In the genomic region with DNA sequence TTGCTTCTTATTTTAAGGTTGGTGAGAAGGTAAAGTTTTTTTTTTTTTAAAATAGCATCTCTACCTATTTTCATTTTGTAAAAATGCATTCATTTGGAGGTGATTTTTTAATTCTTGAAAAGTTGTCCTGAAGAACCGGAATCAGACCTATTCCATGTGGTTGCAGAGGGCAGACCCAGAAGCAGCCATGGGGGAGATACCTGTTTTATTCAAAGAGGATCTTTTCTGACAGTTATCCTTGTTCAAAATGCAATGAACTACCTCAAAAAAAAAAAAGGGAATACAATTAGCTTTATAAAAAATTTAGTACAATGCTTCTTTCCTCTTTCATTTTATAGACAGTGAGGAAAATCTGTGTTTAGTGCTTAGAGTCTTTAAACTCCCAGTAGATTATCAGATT, we compare ENCODE assay signal across 8 cellular contexts. TPM values are rescaled to one million over a fixed set of nuclear protein-coding genes. Genes with fewer than 3 reads are reported as not detected.
DNase-seq lines count a peak whose midpoint lies in the region; ATAC-seq and TF ChIP-seq lines count a peak whose summit lies in the region.

No MANE protein-coding gene starts in this region.

- H4K20me1 ChIP-seq in SK-N-SH (ENCODE audit: insufficient read depth): no peaks in the 10 kb centered on the region
- H4K20me1 ChIP-seq in mammary epithelial cell (ENCODE audit: insufficient read depth, low read length): no peaks in the 10 kb centered on the region

- H3K4me2 ChIP-seq in SK-N-SH (peak overlapping the region; percentile 85), mammary epithelial cell (ENCODE audit: insufficient read depth, low read depth, low read length) (peak overlapping the region; percentile 96)

- no peaks in the 10 kb centered on the region for H3K9me2 ChIP-seq in SK-N-SH

- no peak for TF ChIP-seq EP300 in SK-N-SH (IDR thresholded peaks at IDR 0.05; ENCODE audit: borderline replicate concordance in 1 of 2, low read depth in 1 of 2, low read length in 1 of 2)

- in situ Hi-C loops in mammary epithelial cell (cut with MboI; ENCODE audit: low sequenced_read_pairs in 2 of 2): loop anchor here in 1 of 2 donors (5.0 to 25.0 kb wide), 2 partner anchors 146 to 676 kb away; partner anchors contain the start of gene MAP4K5

- ATAC-seq in SK-N-SH treated with all-trans-retinoic acid at 6 μM for 48 hours (no peak), HG03095 (IDR thresholded peaks at IDR 0.05; ENCODE audit: unreplicated experiment) (no peak)

- no peaks in the 10 kb centered on the region for H3K27me3 ChIP-seq in SK-N-SH (ENCODE audit: insufficient read depth)
- H3K27me3 ChIP-seq in mammary epithelial cell (ENCODE audit: insufficient read depth, low read length): no peaks in the 10 kb centered on the region

- 86% methylated on average over 1 of the region's 1 CpG for WGBS in SK-N-SH (ENCODE audit: low lambda C conversion rate)
- WGBS in mammary epithelial cell (ENCODE audit: low coverage, missing lambda C conversion rate): 0% methylated on average over 1 of the region's 1 CpG
- no CpG with 5 or more reads among the region's 1 CpG for WGBS in mesodermal cell (ENCODE audit: insufficient coverage in 2 of 2), 2 experiments
- 62% methylated on average over 1 of the region's 1 CpG for WGBS in urinary bladder

- H3K36me3 ChIP-seq in SK-N-SH (replicated peaks in 1 of 2; ENCODE audit: control insufficient read depth in 1 of 2, insufficient read depth in 2 of 2, low read length in 1 of 2): no peaks in the 10 kb centered on the region
- no peaks in the 10 kb centered on the region for H3K36me3 ChIP-seq in mammary epithelial cell (ENCODE audit: insufficient read depth, low read length)
- H3K36me3 ChIP-seq in mesodermal cell (ENCODE audit: control insufficient read depth, insufficient read depth, low read length): no peaks in the 10 kb centered on the region
- no peaks in the 10 kb centered on the region for H3K36me3 ChIP-seq in urinary bladder (ENCODE audit: insufficient read depth)

- no TSS peak for BruUV-seq in mammary epithelial cell (replicated peaks; lab: Mats Ljungman, UMichigan)

- H3K79me2 ChIP-seq in SK-N-SH (ENCODE audit: insufficient read depth): peaks cover 14% of the 10 kb centered on the region
- H3K79me2 ChIP-seq in mammary epithelial cell (ENCODE audit: insufficient read depth, low read length): peaks cover 4% of the 10 kb centered on the region

- dilution Hi-C loops in mammary epithelial cell (cut with HindIII; ENCODE audit: low sequenced_read_pairs): loop anchor here (5.0 kb wide), 1 partner anchor 241 kb away; no protein-coding TSS in a partner anchor

- intact Hi-C loops in mammary epithelial cell (cut with micrococcal nuclease): loop anchor here (5.0 kb wide), 3 partner anchors 371 to 671 kb away; partner anchors contain the start of genes MAP4K5 and SOS2

- TF ChIP-seq CTCF in SK-N-SH (IDR thresholded peaks at IDR 0.05): no peak
- no peak for TF ChIP-seq CTCF in mammary epithelial cell (conservative IDR thresholded peaks at IDR 0.05 in 1 of 2, IDR thresholded peaks at IDR 0.05 in 1 of 2; ENCODE audit: extremely low read depth in 1 of 2, insufficient read depth in 1 of 2, low read depth in 1 of 2, low read length in 2 of 2)

- TF ChIP-seq RAD21 in SK-N-SH (IDR thresholded peaks at IDR 0.05; ENCODE audit: low read length): no peak

- DNase-seq in SK-N-SH: no peak
- no peak for DNase-seq in mammary epithelial cell
- DNase-seq in stimulated activated naive CD4-positive, alpha-beta T cell treated with Interleukin-2 at 50 U/mL for 16 hours (lab: John Stamatoyannopoulos, UW): no peak
- DNase-seq in stimulated activated CD4-positive, alpha-beta T cell treated with anti-CD3 and anti-CD28 coated beads, Interleukin-2, amount 100 ng/mL, for 48 hours: no peak

- peak overlapping the region; percentile 61 to 98 for H3K4me3 ChIP-seq in SK-N-SH (ENCODE audit: low read depth in 2 of 2, low read length in 1 of 2)
- H3K4me3 ChIP-seq in mammary epithelial cell (replicated peaks in 1 of 3; ENCODE audit: insufficient read depth in 1 of 3, low read depth in 2 of 3, low read length in 3 of 3): peak overlapping the region; percentile 72 to 87 (median 82)
- peak overlapping the region; percentile 84 for H3K4me3 ChIP-seq in mesodermal cell (ENCODE audit: extremely low read depth, insufficient read depth, low read length, poor library complexity, severe bottlenecking)
- no peak overlapping the region for H3K4me3 ChIP-seq in urinary bladder (ENCODE audit: low read depth, low read length)

- POLR2A ChIA-PET in SK-N-SH (lab: Yijun Ruan, JAX): interaction anchor here (0.7 to 1.1 kb wide), 3 partner anchors 228 to 251 kb away, joined by 3 to 4 read pairs (median 3); no protein-coding TSS in a partner anchor

- H3K9me3 ChIP-seq in SK-N-SH: no peaks in the 10 kb centered on the region
- H3K9me3 ChIP-seq in mammary epithelial cell (replicated peaks; ENCODE audit: insufficient read depth, low read length): no peaks in the 10 kb centered on the region
- no peaks in the 10 kb centered on the region for H3K9me3 ChIP-seq in mesodermal cell (ENCODE audit: control insufficient read depth, low read length)

- peak overlapping the region; percentile 84 to 93; a peak in 3 of 4 replicates for H3K27ac ChIP-seq in SK-N-SH (ENCODE audit: low read depth in 2 of 2, low read length in 1 of 2)
- peak overlapping the region; percentile 94 for H3K27ac ChIP-seq in mammary epithelial cell (ENCODE audit: insufficient read depth, low read depth, low read length)
- H3K27ac ChIP-seq in mesodermal cell (ENCODE audit: low read depth, low read length, severe bottlenecking): peak overlapping the region; percentile 98
- H3K27ac ChIP-seq in urinary bladder (ENCODE audit: low read depth): peak overlapping the region; percentile 32

- H3K9ac ChIP-seq in SK-N-SH (peak overlapping the region; percentile 85; the same call in 1 of the 2 replicates), mammary epithelial cell (ENCODE audit: insufficient read depth, low read length) (peak overlapping the region; percentile 98)

- CTCF ChIA-PET in SK-N-SH (lab: Yijun Ruan, JAX) (interaction anchor here (0.7 to 12.1 kb wide), 28 partner anchors 12 to 372 kb away, joined by 3 to 204 read pairs (median 6); partner anchors contain the start of genes DNAAF2, KLHDC2, NEMF and VCPKMT), mammary epithelial cell (lab: Charles Lee; ENCODE audit: low non-redundant PET) (no interaction called here)

- H2AFZ ChIP-seq in SK-N-SH (ENCODE audit: low read depth) (peak overlapping the region; percentile 95), mammary epithelial cell (ENCODE audit: low read depth, low read length) (peak overlapping the region; percentile 100)

- peaks cover 3 to 5% of the 10 kb centered on the region in 2 experiments; a peak in 2 of 4 replicates for H3K4me1 ChIP-seq in SK-N-SH (ENCODE audit: control insufficient read depth in 1 of 2, insufficient read depth in 2 of 2, low read depth in 1 of 2, low read length in 1 of 2)
- H3K4me1 ChIP-seq in mammary epithelial cell (ENCODE audit: insufficient read depth, low read length): peaks cover 13% of the 10 kb centered on the region
- H3K4me1 ChIP-seq in mesodermal cell (ENCODE audit: control insufficient read depth, insufficient read depth, low read length, poor library complexity, severe bottlenecking): peaks cover 20% of the 10 kb centered on the region
- no peaks in the 10 kb centered on the region for H3K4me1 ChIP-seq in urinary bladder (ENCODE audit: insufficient read depth)

- H3F3A ChIP-seq in SK-N-SH (replicated peaks; ENCODE audit: insufficient read depth): peaks cover 43% of the 10 kb centered on the region

TF ChIP-seq in SK-N-SH, 30 proteins besides CTCF, POLR2A, EP300 and RAD21 (continues in another document):
- TF ChIP-seq JUND (IDR thresholded peaks at IDR 0.05) (no peak), FOXJ3 (CRISPR knock-in tag; IDR thresholded peaks at IDR 0.05) (no peak), POLR2AphosphoS5 (IDR thresholded peaks at IDR 0.05; ENCODE audit: low read depth, low read length) (no peak)
- TF ChIP-seq, protein P1, sequence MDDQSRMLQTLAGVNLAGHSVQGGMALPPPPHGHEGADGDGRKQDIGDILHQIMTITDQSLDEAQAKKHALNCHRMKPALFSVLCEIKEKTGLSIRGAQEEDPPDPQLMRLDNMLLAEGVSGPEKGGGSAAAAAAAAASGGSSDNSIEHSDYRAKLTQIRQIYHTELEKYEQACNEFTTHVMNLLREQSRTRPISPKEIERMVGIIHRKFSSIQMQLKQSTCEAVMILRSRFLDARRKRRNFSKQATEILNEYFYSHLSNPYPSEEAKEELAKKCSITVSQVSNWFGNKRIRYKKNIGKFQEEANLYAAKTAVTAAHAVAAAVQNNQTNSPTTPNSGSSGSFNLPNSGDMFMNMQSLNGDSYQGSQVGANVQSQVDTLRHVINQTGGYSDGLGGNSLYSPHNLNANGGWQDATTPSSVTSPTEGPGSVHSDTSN (IDR thresholded peaks at IDR 0.05): no peak

TF ChIP-seq in SK-N-SH treated with all-trans-retinoic acid at 6 μM for 48 hours, 23 proteins besides CTCF, POLR2A, EP300 and RAD21 (continues in another document):
- no peak for TF ChIP-seq ARNTL (CRISPR knock-in tag; IDR thresholded peaks at IDR 0.05; ENCODE audit: borderline replicate concordance, low read depth)

RNA-seq across cellular contexts. Expression of gene NEMF, which starts 8.4 kb away (rescaled TPM):
- polyA plus RNA-seq in SK-N-SH (2012; rRNA removed) (14.0 and 15.4 TPM in 2 replicates), mammary epithelial cell (18.1 TPM), urinary bladder (32.2 TPM)
- 15.7 and 24.6 TPM in 2 replicates for polyA plus RNA-seq in SK-N-SH (2012; cell fraction: cytosol; rRNA removed)
- 24.4 and 43.8 TPM in 2 replicates for polyA plus RNA-seq in SK-N-SH (2012; cell fraction: nucleus; rRNA removed)
- total RNA-seq in mammary epithelial cell (10 to 100 TPM; 44.8 to 57.7 TPM), urinary bladder (171 TPM)
- 60.7 TPM for polyA minus RNA-seq in mammary epithelial cell
- 55.4 TPM for polyA plus RNA-seq in mesodermal cell (2013, experiment 1 of 2)
- polyA plus RNA-seq in mesodermal cell (2013, experiment 2 of 2): 50.8 TPM

RNA-seq across cellular contexts. Expression of gene ARF6, which starts 31.9 kb away (rescaled TPM):
- polyA plus RNA-seq in SK-N-SH (2012; rRNA removed) (32.2 and 45.2 TPM in 2 replicates), mammary epithelial cell (58.3 TPM), urinary bladder (36.9 TPM)
- 39.8 and 44.0 TPM in 2 replicates for polyA plus RNA-seq in SK-N-SH (2012; cell fraction: cytosol; rRNA removed)
- 21.8 and 24.4 TPM in 2 replicates for polyA plus RNA-seq in SK-N-SH (2012; cell fraction: nucleus; rRNA removed)
- total RNA-seq in mammary epithelial cell (100 to 1,000 TPM in 1 of 2 donors, 10 to 100 TPM in 1; 85.5 to 132 TPM), urinary bladder (49.1 TPM)
- 88.5 TPM for polyA minus RNA-seq in mammary epithelial cell
- polyA plus RNA-seq in mesodermal cell (2013, experiment 1 of 2): 54.1 TPM
- 59.3 TPM for polyA plus RNA-seq in mesodermal cell (2013, experiment 2 of 2)

Comparison
In these comparisons a context has a peak if more than half of its experiments do, and no peak if none do; other contexts are left out.
1. H3K27ac ChIP-seq: peak in every context shown above with its lines; median percentile 98 in mesodermal cell; 94 in mammary epithelial cell; 88 in SK-N-SH; 32 in urinary bladder.